In genomic region chr10:117418121-117418520, GRCh38 we compare ENCODE assay signal across 22 cellular contexts.
DNase-seq lines count a peak whose midpoint lies in the region; ATAC-seq and TF ChIP-seq lines count a peak whose summit lies in the region.
"Had no signal": no experiment of that assay in that cellular context is flagged by ENCODE, and none has a peak within 500 bp of the region (broad histone marks: within the 10 kb centered on the region; RNA-seq: fewer than 3 reads in every experiment).

No MANE protein-coding gene starts in this region.

- ATAC-seq in RWPE2 (ENCODE audit: low read depth): peak; percentile 49; the same call in 2 of the 3 replicates
- ATAC-seq: A549, GM23338, HCT116, Panc1, Right ventricle myocardium inferior had no signal

- in situ Hi-C loops in HAP-1 (cut with MboI; ENCODE audit: low sequenced_read_pairs): no loop called here

- peak; percentile 9 for DNase-seq in LoVo (ENCODE audit: low spot score)
- no peak for DNase-seq in RWPE2 (ENCODE audit: low spot score)
- DNase-seq in islet precursor cell: peak; percentile 17
- no peak for DNase-seq in SW480 (ENCODE audit: low spot score)
- no peak for DNase-seq in T-helper 9 cell
- no peak for DNase-seq in HAP-1 (ENCODE audit: low spot score in 2 of 2)
- DNase-seq: Caco-2; CD4-positive, alpha-beta T cell; DMS153; GF-D8; Kasumi-1; NCI-H1105; NCI-H1694 treated with DMSO at 0.1 percent for 48 hours; NCI-H2107; NCI-H2227 treated with DMSO at 0.1 percent for 48 hours; NCI-H524 had no signal

- no peaks in the 10 kb centered on the region for H3K36me3 ChIP-seq in RWPE2 (ENCODE audit: low read depth)
- no peaks in the 10 kb centered on the region for H3K36me3 ChIP-seq in parathyroid adenoma (ENCODE audit: control insufficient read depth, insufficient read depth, low read length)
- no peaks in the 10 kb centered on the region for H3K36me3 ChIP-seq in HAP-1 (replicated peaks)

- peak overlapping the region; percentile 1 for H3K4me2 ChIP-seq in parathyroid adenoma (ENCODE audit: low read length)
- H3K4me2 ChIP-seq: A549, GM23338 had no signal

- H3K9ac ChIP-seq in parathyroid adenoma: no peak overlapping the region

- H3K9me3 ChIP-seq in RWPE2 (ENCODE audit: severe bottlenecking): peaks cover 3% of the 10 kb centered on the region
- H3K9me3 ChIP-seq in parathyroid adenoma (ENCODE audit: control insufficient read depth, low read length): no peaks in the 10 kb centered on the region
- no peaks in the 10 kb centered on the region for H3K9me3 ChIP-seq in HAP-1
- H3K9me3 ChIP-seq: Caco-2 had no signal

- H3K4me1 ChIP-seq in RWPE2 (ENCODE audit: insufficient read depth, poor library complexity, severe bottlenecking) (peaks cover 37% of the 10 kb centered on the region), parathyroid adenoma (peaks cover 44% of the 10 kb centered on the region), HAP-1 (no peaks in the 10 kb centered on the region)
- H3K4me1 ChIP-seq: Caco-2 had no signal

- H3K27ac ChIP-seq in RWPE2 (ENCODE audit: poor library complexity, severe bottlenecking): no peak overlapping the region
- H3K27ac ChIP-seq in parathyroid adenoma: peak overlapping the region; percentile 7

- H2AFZ ChIP-seq in parathyroid adenoma: peak overlapping the region; percentile 30
- H2AFZ ChIP-seq: GM23338 had no signal

- H3K27me3 ChIP-seq in RWPE2 (ENCODE audit: insufficient read depth, poor library complexity, severe bottlenecking) (no peaks in the 10 kb centered on the region), parathyroid adenoma (ENCODE audit: control insufficient read depth, insufficient read depth, low read length) (no peaks in the 10 kb centered on the region), HAP-1 (ENCODE audit: low read depth) (no peaks in the 10 kb centered on the region)

- no peaks in the 10 kb centered on the region for H3K79me2 ChIP-seq in parathyroid adenoma

- TF ChIP-seq CTCF in RWPE2 (IDR thresholded peaks at IDR 0.05; ENCODE audit: poor library complexity, severe bottlenecking): no peak
- TF ChIP-seq CTCF in parathyroid adenoma (IDR thresholded peaks at IDR 0.05): no peak

- H3K4me3 ChIP-seq in RWPE2 (ENCODE audit: severe bottlenecking): no peak overlapping the region
- H3K4me3 ChIP-seq in parathyroid adenoma (ENCODE audit: low read depth, low read length): no peak overlapping the region
- H3K4me3 ChIP-seq in HAP-1: no peak overlapping the region
- H3K4me3 ChIP-seq: A549, GM23338 had no signal

Comparison
In these comparisons a context has a peak if more than half of its experiments do, and no peak if none do; other contexts are left out.
1. DNase-seq: peak in LoVo (single experiment) and islet precursor cell (single experiment); none in RWPE2 (single experiment), SW480 (single experiment), T-helper 9 cell (single experiment) and HAP-1 (0 of 2).